Comparison of ENCODE assay signal across 8 cellular contexts in genomic region chr2:1745171-1746023, GRCh38. TPM values are rescaled to one million over a fixed set of nuclear protein-coding genes. Genes with fewer than 3 reads are reported as not detected.
DNase-seq lines count a peak whose midpoint lies in the region; TF ChIP-seq lines count a peak whose summit lies in the region.
"Had no signal": no experiment of that assay in that cellular context is flagged by ENCODE, and none has a peak within 500 bp of the region (broad histone marks: within the 10 kb centered on the region; RNA-seq: fewer than 3 reads in every experiment).

No MANE protein-coding gene starts in this region.

- no peaks in the 10 kb centered on the region for H3K4me1 ChIP-seq in testis

- 44 to 46% methylated on average over 26 of the region's 26 CpGs for WGBS in lower leg skin, 2 donors
- WGBS in testis, 2 donors = 51% methylated on average over 17 to 26 of the region's 26 CpGs

- H3K27me3 ChIP-seq in testis = no peaks in the 10 kb centered on the region

- H3K4me1 Mint-ChIP-seq in chondrocyte (ENCODE audit: low read depth) = peaks cover 35% of the 10 kb centered on the region

- no peaks in the 10 kb centered on the region for H3K9me3 Mint-ChIP-seq in chondrocyte (ENCODE audit: low read depth)

- H3K4me3 ChIP-seq in NB4 (ENCODE audit: low read depth, low read length) (peak overlapping the region; percentile 59), lower leg skin (ENCODE audit: low read depth, poor library complexity, severe bottlenecking) (no peak overlapping the region), testis (peak overlapping the region; percentile 66 to 69)

- no peak for TF ChIP-seq POLR2A in NB4 (IDR thresholded peaks at IDR 0.05; ENCODE audit: extremely low read depth, insufficient read length)
- TF ChIP-seq POLR2A in lower leg skin (IDR thresholded peaks at IDR 0.05) = no peak
- TF ChIP-seq POLR2A in testis (IDR thresholded peaks at IDR 0.05) = no peak

- no peaks in the 10 kb centered on the region for H3K36me3 Mint-ChIP-seq in chondrocyte (ENCODE audit: low read depth)

- H3K27ac ChIP-seq in testis = no peak overlapping the region

- DNase-seq in NB4 (ENCODE audit: low read depth) = peak; percentile 29
- DNase-seq in chondrocyte (ENCODE audit: low spot score) = no peak
- peak; percentile 10 to 85 for DNase-seq in lower leg skin (ENCODE audit: low spot score in 2 of 2)
- peak; percentile 12 for DNase-seq in testis
- DNase-seq in HuH-7 (ENCODE audit: low spot score) = no peak
- no peak for DNase-seq in germinal center (ENCODE audit: low spot score)
- no peak for DNase-seq in stimulated activated naive CD4-positive, alpha-beta T cell (lab: John Stamatoyannopoulos, UW)
- DNase-seq: activated naive CD4-positive, alpha-beta T cell had no signal

- peak overlapping the region; percentile 85 for H3K27ac Mint-ChIP-seq in chondrocyte (ENCODE audit: unreplicated experiment)

- H3K4me3 Mint-ChIP-seq in chondrocyte (ENCODE audit: unreplicated experiment) = peak overlapping the region; percentile 74

- no peaks in the 10 kb centered on the region for H3K27me3 Mint-ChIP-seq in chondrocyte (ENCODE audit: low read depth)

- no peaks in the 10 kb centered on the region for H3K36me3 ChIP-seq in testis (ENCODE audit: low read depth, missing control alignments)

- intact Hi-C loops in lower leg skin (cut with DNase I; ENCODE audit: low total_unique reads) (no loop called here), testis (cut with DNase I; ENCODE audit: low total_unique reads) (no loop called here)

- no peak for TF ChIP-seq CTCF in NB4 (IDR thresholded peaks at IDR 0.05; ENCODE audit: low read depth, low read length)
- TF ChIP-seq CTCF in chondrocyte (IDR thresholded peaks at IDR 0.05) = no peak
- no peak for TF ChIP-seq CTCF in lower leg skin (IDR thresholded peaks at IDR 0.05)
- no peak for TF ChIP-seq CTCF in testis (IDR thresholded peaks at IDR 0.05)

- H3K9me3 ChIP-seq in testis = no peaks in the 10 kb centered on the region

RNA-seq across cellular contexts. Expression of gene PXDN, which starts 1.1 kb away (rescaled TPM):
- total RNA-seq in chondrocyte (499 to 576 TPM (median 571 TPM) in 3 replicates), lower leg skin (10 to 100 TPM in 1 of 4 donors, 1 to 10 TPM in 3; 4.7 to 13.7 (median 7.0) TPM), testis (10 to 100 TPM; 33.8 to 41.8 TPM)
- 26.7 TPM for polyA plus RNA-seq in testis (ENCODE audit: insufficient read depth, low read depth, low replicate concordance)

Comparison
In these comparisons a context has a peak if more than half of its experiments do, and no peak if none do; other contexts are left out.
1. DNase-seq: peak in NB4 (single experiment), lower leg skin (2 of 2) and testis (single experiment); none in chondrocyte (single experiment), HuH-7 (single experiment), germinal center (single experiment) and stimulated activated naive CD4-positive, alpha-beta T cell (0 of 6).
2. RNA of gene PXDN, which starts 1.1 kb away (total RNA-seq): 499 to 576 TPM in chondrocyte; 33.8 to 41.8 TPM in testis and 4.7 to 13.7 TPM in lower leg skin; every median in the first group is over 10 times any median in the second.